ENCODE assay signal across 12 cellular contexts in the genomic region with DNA sequence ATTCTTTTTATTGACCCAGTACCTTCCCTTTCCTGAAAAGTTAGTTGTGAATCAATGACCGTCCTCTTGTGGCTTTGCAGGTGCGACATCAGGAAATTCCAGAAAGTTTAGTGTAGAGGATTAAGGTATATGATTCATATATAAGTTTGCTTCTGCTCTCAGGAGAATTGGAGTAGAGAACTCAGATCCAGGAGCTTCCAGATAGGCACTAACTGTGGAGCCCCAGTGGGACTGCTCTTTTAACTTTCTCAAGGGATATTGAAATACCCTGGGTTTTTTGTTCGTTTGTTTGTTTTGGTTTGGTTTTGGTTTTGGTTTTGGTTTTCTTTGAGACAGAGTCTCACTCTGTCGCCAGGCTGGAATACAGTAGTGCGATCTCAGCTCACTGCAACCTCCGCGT. TPM values are rescaled to one million over a fixed set of nuclear protein-coding genes. Genes with fewer than 3 reads are reported as not detected.
A peak's percentile ranks its signal among the peaks of the same experiment; 100 is the strongest.
DNase-seq lines count a peak whose midpoint lies in the region; ATAC-seq lines count a peak whose summit lies in the region.
"Had no signal": no experiment of that assay in that cellular context is flagged by ENCODE, and none has a peak within 500 bp of the region (broad histone marks: within the 10 kb centered on the region; RNA-seq: fewer than 3 reads in every experiment).

No MANE protein-coding gene starts in this region.

- H3K4me3 ChIP-seq in H7 (ENCODE audit: insufficient read depth, low read depth, low read length): no peak overlapping the region

- peaks cover 4% of the 10 kb centered on the region for H3K27me3 Mint-ChIP-seq in activated naive CD4-positive, alpha-beta T cell treated with anti-CD3 and anti-CD28 coated beads for 36 hours (ENCODE audit: low read depth)
- H3K27me3 Mint-ChIP-seq in activated naive CD8-positive, alpha-beta T cell treated with anti-CD3 and anti-CD28 coated beads, Interleukin-2, amount 10 ng/mL, durations not matched to agents 7 days and 5 days: peaks cover 25% of the 10 kb centered on the region
- no peaks in the 10 kb centered on the region for H3K27me3 Mint-ChIP-seq in stimulated activated naive B cell treated with anti-CD40 and anti-IgM and Interleukin-4, amounts not matched to agents 10 μg/mL and 1 μg/mL and 100 μg/mL, for 72 hours

- CTCF ChIA-PET in activated naive CD4-positive, alpha-beta T cell treated with anti-CD3 and anti-CD28 coated beads for 36 hours (lab: Charles Lee): no interaction called here

- POLR2A ChIA-PET in activated naive CD8-positive, alpha-beta T cell treated with anti-CD3 and anti-CD28 coated beads, Interleukin-2, amount 10 ng/mL, durations not matched to agents 7 days and 5 days (lab: Charles Lee): no interaction called here

- intact Hi-C loops in activated naive CD4-positive, alpha-beta T cell treated with anti-CD3 and anti-CD28 coated beads for 36 hours (cut with micrococcal nuclease): no loop called here

- no peak for ATAC-seq in activated naive CD4-positive, alpha-beta T cell treated with anti-CD3 and anti-CD28 coated beads, Interleukin-2, amount 50 U/mL, for 72 hours
- peak; percentile 46 for ATAC-seq in HG03469 (IDR thresholded peaks at IDR 0.05; ENCODE audit: unreplicated experiment)
- no peak for ATAC-seq in activated naive CD8-positive, alpha-beta T cell treated with anti-CD3 and anti-CD28 coated beads, Interleukin-2, amount 10 ng/mL, durations not matched to agents 7 days and 5 days (ENCODE audit: low read depth)
- ATAC-seq in stimulated activated naive B cell treated with anti-CD40 and anti-IgM and Interleukin-4, amounts not matched to agents 10 μg/mL and 1 μg/mL and 100 μg/mL, for 72 hours (replicated peaks): no peak

- H3K27ac Mint-ChIP-seq in activated naive CD4-positive, alpha-beta T cell treated with anti-CD3 and anti-CD28 coated beads for 36 hours: no peak overlapping the region
- no peak overlapping the region for H3K27ac Mint-ChIP-seq in activated naive CD4-positive, alpha-beta T cell treated with anti-CD3 and anti-CD28 coated beads, Interleukin-2, amount 50 U/mL, for 72 hours
- H3K27ac Mint-ChIP-seq in activated naive CD8-positive, alpha-beta T cell treated with anti-CD3 and anti-CD28 coated beads, Interleukin-2, amount 10 ng/mL, durations not matched to agents 7 days and 5 days: no peak overlapping the region
- no peak overlapping the region for H3K27ac Mint-ChIP-seq in stimulated activated naive B cell treated with anti-CD40 and anti-IgM and Interleukin-4, amounts not matched to agents 10 μg/mL and 1 μg/mL and 100 μg/mL, for 72 hours
- H3K27ac Mint-ChIP-seq: progenitor cell of endocrine pancreas had no signal

- no peaks in the 10 kb centered on the region for H3K4me1 Mint-ChIP-seq in activated naive CD4-positive, alpha-beta T cell treated with anti-CD3 and anti-CD28 coated beads for 36 hours (ENCODE audit: low read depth)
- peaks cover 3% of the 10 kb centered on the region for H3K4me1 Mint-ChIP-seq in activated naive CD8-positive, alpha-beta T cell treated with anti-CD3 and anti-CD28 coated beads, Interleukin-2, amount 10 ng/mL, durations not matched to agents 7 days and 5 days
- peaks cover 4 to 20% of the 10 kb centered on the region in 2 donors for H3K4me1 Mint-ChIP-seq in stimulated activated naive B cell treated with anti-CD40 and anti-IgM and Interleukin-4, amounts not matched to agents 10 μg/mL and 1 μg/mL and 100 μg/mL, for 72 hours

- H3K4me3 Mint-ChIP-seq in activated naive CD4-positive, alpha-beta T cell treated with anti-CD3 and anti-CD28 coated beads for 36 hours: peak overlapping the region; percentile 11
- H3K4me3 Mint-ChIP-seq in activated naive CD8-positive, alpha-beta T cell treated with anti-CD3 and anti-CD28 coated beads, Interleukin-2, amount 10 ng/mL, durations not matched to agents 7 days and 5 days: peak overlapping the region; percentile 52
- peak overlapping the region; percentile 67 for H3K4me3 Mint-ChIP-seq in stimulated activated naive B cell treated with anti-CD40 and anti-IgM and Interleukin-4, amounts not matched to agents 10 μg/mL and 1 μg/mL and 100 μg/mL, for 72 hours

- no peaks in the 10 kb centered on the region for H3K36me3 Mint-ChIP-seq in activated naive CD4-positive, alpha-beta T cell treated with anti-CD3 and anti-CD28 coated beads for 36 hours (ENCODE audit: low read depth)
- no peaks in the 10 kb centered on the region for H3K36me3 Mint-ChIP-seq in activated naive CD4-positive, alpha-beta T cell treated with anti-CD3 and anti-CD28 coated beads, Interleukin-2, amount 50 U/mL, for 72 hours
- H3K36me3 Mint-ChIP-seq in activated naive CD8-positive, alpha-beta T cell treated with anti-CD3 and anti-CD28 coated beads, Interleukin-2, amount 10 ng/mL, durations not matched to agents 7 days and 5 days: no peaks in the 10 kb centered on the region
- H3K36me3 Mint-ChIP-seq in stimulated activated naive B cell treated with anti-CD40 and anti-IgM and Interleukin-4, amounts not matched to agents 10 μg/mL and 1 μg/mL and 100 μg/mL, for 72 hours: no peaks in the 10 kb centered on the region

- DNase-seq in activated naive CD4-positive, alpha-beta T cell treated with anti-CD3 and anti-CD28 coated beads for 36 hours: no peak
- DNase-seq in activated naive CD4-positive, alpha-beta T cell treated with anti-CD3 and anti-CD28 coated beads, Interleukin-2, amount 50 U/mL, for 72 hours (ENCODE audit: low spot score in 2 of 2): no peak
- no peak for DNase-seq in activated naive CD8-positive, alpha-beta T cell treated with anti-CD3 and anti-CD28 coated beads, Interleukin-2, amount 10 ng/mL, durations not matched to agents 7 days and 5 days
- DNase-seq in stimulated activated naive B cell treated with anti-CD40 and anti-IgM and Interleukin-4, amounts not matched to agents 10 μg/mL and 1 μg/mL and 100 μg/mL, for 72 hours: no peak
- no peak for DNase-seq in NCI-H2227 (lab: John Stamatoyannopoulos, UW; ENCODE audit: unreplicated experiment)
- DNase-seq in NCI-H146 treated with DMSO at 0.1 percent for 48 hours (lab: John Stamatoyannopoulos, UW; ENCODE audit: unreplicated experiment): no peak
- no peak for DNase-seq in H7
- DNase-seq: erythroblast, islet precursor cell, NCI-H510A had no signal

- H3K27me3 ChIP-seq in H7 (ENCODE audit: control insufficient read depth, insufficient read depth, low read length): no peaks in the 10 kb centered on the region

- no peaks in the 10 kb centered on the region for H3K36me3 ChIP-seq in H7 (replicated peaks; ENCODE audit: control insufficient read depth, insufficient read depth, low read length)

- no peaks in the 10 kb centered on the region for H3K9me3 Mint-ChIP-seq in activated naive CD4-positive, alpha-beta T cell treated with anti-CD3 and anti-CD28 coated beads for 36 hours
- no peaks in the 10 kb centered on the region for H3K9me3 Mint-ChIP-seq in activated naive CD4-positive, alpha-beta T cell treated with anti-CD3 and anti-CD28 coated beads, Interleukin-2, amount 50 U/mL, for 72 hours
- H3K9me3 Mint-ChIP-seq in activated naive CD8-positive, alpha-beta T cell treated with anti-CD3 and anti-CD28 coated beads, Interleukin-2, amount 10 ng/mL, durations not matched to agents 7 days and 5 days: no peaks in the 10 kb centered on the region
- no peaks in the 10 kb centered on the region for H3K9me3 Mint-ChIP-seq in stimulated activated naive B cell treated with anti-CD40 and anti-IgM and Interleukin-4, amounts not matched to agents 10 μg/mL and 1 μg/mL and 100 μg/mL, for 72 hours

RNA-seq across cellular contexts. Expression of a gene that starts 9.5 kb away (rescaled TPM):
- total RNA-seq in activated naive CD4-positive, alpha-beta T cell treated with anti-CD3 and anti-CD28 coated beads for 36 hours: not detected
- total RNA-seq in activated naive CD4-positive, alpha-beta T cell treated with anti-CD3 and anti-CD28 coated beads, Interleukin-2, amount 50 U/mL, for 72 hours: not detected
- not detected for total RNA-seq in activated naive CD8-positive, alpha-beta T cell treated with anti-CD3 and anti-CD28 coated beads, Interleukin-2, amount 10 ng/mL, durations not matched to agents 7 days and 5 days
- not detected in 2 replicates for total RNA-seq in H7 (2014; rRNA removed; shearing (Covaris generic))
- total RNA-seq: progenitor cell of endocrine pancreas had no signal

RNA-seq across cellular contexts. Expression of a gene that starts 25.0 kb away (rescaled TPM):
- total RNA-seq in activated naive CD4-positive, alpha-beta T cell treated with anti-CD3 and anti-CD28 coated beads for 36 hours: not detected
- total RNA-seq in activated naive CD4-positive, alpha-beta T cell treated with anti-CD3 and anti-CD28 coated beads, Interleukin-2, amount 50 U/mL, for 72 hours: not detected
- not detected for total RNA-seq in activated naive CD8-positive, alpha-beta T cell treated with anti-CD3 and anti-CD28 coated beads, Interleukin-2, amount 10 ng/mL, durations not matched to agents 7 days and 5 days
- total RNA-seq in H7 (2014; rRNA removed; shearing (Covaris generic)): not detected in 2 replicates
- total RNA-seq: progenitor cell of endocrine pancreas had no signal

RNA-seq across cellular contexts. Expression of a gene that starts 44.4 kb away (rescaled TPM):
- not detected for total RNA-seq in activated naive CD4-positive, alpha-beta T cell treated with anti-CD3 and anti-CD28 coated beads for 36 hours
- not detected for total RNA-seq in activated naive CD4-positive, alpha-beta T cell treated with anti-CD3 and anti-CD28 coated beads, Interleukin-2, amount 50 U/mL, for 72 hours
- total RNA-seq in activated naive CD8-positive, alpha-beta T cell treated with anti-CD3 and anti-CD28 coated beads, Interleukin-2, amount 10 ng/mL, durations not matched to agents 7 days and 5 days: not detected
- total RNA-seq in H7 (2014; rRNA removed; shearing (Covaris generic)): not detected in 2 replicates
- total RNA-seq: progenitor cell of endocrine pancreas had no signal

RNA-seq across cellular contexts. Expression of a gene that starts 44.4 kb away (rescaled TPM):
- total RNA-seq in activated naive CD4-positive, alpha-beta T cell treated with anti-CD3 and anti-CD28 coated beads for 36 hours: not detected
- total RNA-seq in activated naive CD4-positive, alpha-beta T cell treated with anti-CD3 and anti-CD28 coated beads, Interleukin-2, amount 50 U/mL, for 72 hours: not detected
- total RNA-seq in activated naive CD8-positive, alpha-beta T cell treated with anti-CD3 and anti-CD28 coated beads, Interleukin-2, amount 10 ng/mL, durations not matched to agents 7 days and 5 days: not detected
- total RNA-seq in H7 (2014; rRNA removed; shearing (Covaris generic)): not detected in 2 replicates
- total RNA-seq: progenitor cell of endocrine pancreas had no signal

Comparison
In these comparisons a context has a peak if more than half of its experiments do, and no peak if none do; other contexts are left out.
1. H3K4me3 Mint-ChIP-seq: peak in every context shown above with its lines; median percentile 67 in stimulated activated naive B cell treated with anti-CD40 and anti-IgM and Interleukin-4, amounts not matched to agents 10 μg/mL and 1 μg/mL and 100 μg/mL, for 72 hours; 52 in activated naive CD8-positive, alpha-beta T cell treated with anti-CD3 and anti-CD28 coated beads, Interleukin-2, amount 10 ng/mL, durations not matched to agents 7 days and 5 days; 11 in activated naive CD4-positive, alpha-beta T cell treated with anti-CD3 and anti-CD28 coated beads for 36 hours.